8 cellular contexts compared by ENCODE assay signal in genomic region chr10:117189557-117189956, GRCh38. TPM values are rescaled to one million over a fixed set of nuclear protein-coding genes. Genes with fewer than 3 reads are reported as not detected.
"Had no signal": no experiment of that assay in that cellular context is flagged by ENCODE, and none has a peak within 500 bp of the region (broad histone marks: within the 10 kb centered on the region; RNA-seq: fewer than 3 reads in every experiment).

No MANE protein-coding gene starts in this region.

- FAIRE-seq: G401.6, GM12878, GM12892, GM18507, GM19239 had no signal

- H3K4me3 ChIP-seq: GM12878 had no signal

- DNase-seq: GDM1, GF-D8 had no signal

RNA-seq across cellular contexts. Expression of gene KCNK18, which starts 7.7 kb away (rescaled TPM):
- total RNA-seq: G401, GM12878 had no signal
- polyA plus RNA-seq: GM12878 had no signal

RNA-seq across cellular contexts. Expression of gene SLC18A2, which starts 51.4 kb away (rescaled TPM):
- total RNA-seq: G401 had no signal

RNA-seq across cellular contexts. Expression of gene VAX1, which starts 51.5 kb away (rescaled TPM):
- total RNA-seq: G401, GM12878 had no signal
- polyA plus RNA-seq: GM12878 had no signal
